Comparison of ENCODE assay signal across 22 cellular contexts in the genomic region with DNA sequence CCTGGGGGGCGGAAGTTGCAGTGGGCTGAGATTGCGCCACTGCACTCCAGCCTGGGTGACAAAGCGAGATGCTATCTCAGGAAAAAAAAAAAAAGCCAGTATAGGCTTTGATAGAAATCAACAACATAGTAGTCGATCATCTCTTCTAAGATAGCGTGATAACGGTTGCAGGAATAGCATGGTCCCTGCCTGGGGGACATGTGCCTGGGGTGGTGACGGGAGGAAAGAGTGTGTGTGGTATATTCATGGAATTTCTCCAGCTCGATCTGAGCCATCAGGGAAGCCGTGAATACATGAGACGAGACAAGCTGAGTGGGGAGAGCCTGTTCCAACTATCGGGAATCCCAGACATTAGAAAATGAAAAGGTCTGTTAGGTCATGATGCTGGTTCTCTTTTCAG.
DNase-seq lines count a peak whose midpoint lies in the region; ATAC-seq, FAIRE-seq and TF ChIP-seq lines count a peak whose summit lies in the region.
"Had no signal": no experiment of that assay in that cellular context is flagged by ENCODE, and none has a peak within 500 bp of the region (broad histone marks: within the 10 kb centered on the region; RNA-seq: fewer than 3 reads in every experiment).

No MANE protein-coding gene starts in this region.

- H2AK5ac ChIP-seq in H1 (ENCODE audit: low read depth, low read length) (no peak overlapping the region), trophoblast cell (ENCODE audit: low read length) (no peak overlapping the region)

- no peaks in the 10 kb centered on the region for H3K79me2 ChIP-seq in H1 (ENCODE audit: control insufficient read depth in 1 of 2, insufficient read depth in 2 of 2, low read length in 2 of 2)
- H3K79me2 ChIP-seq in trophoblast cell (ENCODE audit: control insufficient read depth, insufficient read depth, low read length, poor library complexity): no peaks in the 10 kb centered on the region

- TF ChIP-seq EP300 in H1 (IDR thresholded peaks at IDR 0.05; ENCODE audit: borderline replicate concordance in 1 of 2, low read depth in 2 of 2, low read length in 2 of 2): no peak

- H3K36me3 ChIP-seq in H1 (ENCODE audit: control insufficient read depth in 2 of 4, insufficient read depth in 4 of 4, low read length in 3 of 4): no peaks in the 10 kb centered on the region
- no peaks in the 10 kb centered on the region for H3K36me3 ChIP-seq in trophoblast cell (ENCODE audit: control insufficient read depth in 1 of 2, insufficient read depth in 2 of 2, low read length in 2 of 2)

- H3K36me3 Mint-ChIP-seq in naive B cell: peaks cover 15 to 26% of the 10 kb centered on the region in 2 donors

- H3K14ac ChIP-seq in H1 (ENCODE audit: insufficient read length) (no peak overlapping the region), trophoblast cell (ENCODE audit: low read length) (no peak overlapping the region)

- H3K4me1 Mint-ChIP-seq in naive B cell: peaks cover 23 to 40% (median 31%) of the 10 kb centered on the region in 3 donors

- H3K18ac ChIP-seq in H1 (ENCODE audit: extremely low read depth, low read length): no peak overlapping the region
- H3K18ac ChIP-seq in trophoblast cell (ENCODE audit: low read length): no peak overlapping the region

- TF ChIP-seq RAD21 in H1 (IDR thresholded peaks at IDR 0.05 in 1 of 2, conservative IDR thresholded peaks at IDR 0.05 in 1 of 2; ENCODE audit: low read depth in 2 of 2, low read length in 2 of 2): no peak

- H2BK20ac ChIP-seq in H1 (ENCODE audit: low read length): no peak overlapping the region

- H3K23me2 ChIP-seq in H1 (ENCODE audit: low read depth, low read length): no peaks in the 10 kb centered on the region; the same call in 1 of the 2 replicates

- peak overlapping the region in 4 of 6 donors; percentile 8 to 90 (median 52) for H3K27ac Mint-ChIP-seq in naive B cell
- H3K27ac Mint-ChIP-seq: CD4-positive, alpha-beta T cell; CD8-positive, alpha-beta T cell had no signal

- H4K5ac ChIP-seq in H1 (ENCODE audit: insufficient read length, low read depth, low read length): no peak overlapping the region

- H3K4me3 ChIP-seq in H1 (ENCODE audit: extremely low read depth in 1 of 4, insufficient read depth in 2 of 4, low read depth in 3 of 4, low read length in 4 of 4): no peak overlapping the region
- no peak overlapping the region for H3K4me3 ChIP-seq in trophoblast cell (ENCODE audit: low read depth, low read length)
- H3K4me3 ChIP-seq: A549; BLaER1 treated with 17β-estradiol and CSF1 and Interleukin-3, amounts not matched to agents 10 nM and 100 nM had no signal

- TF ChIP-seq POLR2A in H1 (IDR thresholded peaks at IDR 0.05; ENCODE audit: control extremely low read depth in 1 of 2, low read depth in 2 of 2, low read length in 2 of 2): no peak

- H3K23ac ChIP-seq in H1 (ENCODE audit: insufficient read length): no peak overlapping the region
- H3K23ac ChIP-seq in trophoblast cell (ENCODE audit: low read length): no peak overlapping the region

- H3K4me1 ChIP-seq in H1 (replicated peaks in 1 of 4; ENCODE audit: control insufficient read depth in 3 of 4, insufficient read depth in 4 of 4, low read length in 3 of 4) (peaks cover 9 to 21% (median 18%) of the 10 kb centered on the region in 4 experiments), trophoblast cell (ENCODE audit: control insufficient read depth in 1 of 2, insufficient read depth in 2 of 2, low read length in 2 of 2) (peaks cover 3 to 4% of the 10 kb centered on the region in 2 experiments)
- H3K4me1 ChIP-seq: A549 had no signal

- no peak for FAIRE-seq in H1 (lab: Jason Lieb, UNC)
- FAIRE-seq: A549, D721Med, G401.6, GM12891 had no signal

- H2BK12ac ChIP-seq in H1 (ENCODE audit: low read depth, low read length) (0 out of 2 replicates have a peak overlapping the region, but pooled peaks have one; percentile 50), trophoblast cell (ENCODE audit: low read length) (no peak overlapping the region)

- H3K4me2 ChIP-seq in H1 (ENCODE audit: insufficient read depth in 1 of 2, low read depth in 2 of 2, low read length in 2 of 2): no peak overlapping the region
- no peak overlapping the region for H3K4me2 ChIP-seq in trophoblast cell (ENCODE audit: low read length)
- H3K4me2 ChIP-seq: A549; BLaER1 treated with 17β-estradiol and CSF1 and Interleukin-3, amounts not matched to agents 10 nM and 100 nM had no signal

- H3K27me3 ChIP-seq in H1 (replicated peaks in 1 of 4; ENCODE audit: control insufficient read depth in 3 of 4, extremely low read depth in 1 of 4, insufficient read depth in 3 of 4, low read length in 3 of 4) (no peaks in the 10 kb centered on the region; a peak in 1 of 7 replicates), trophoblast cell (ENCODE audit: insufficient read depth, low read length) (no peaks in the 10 kb centered on the region)
- H3K27me3 ChIP-seq: BLaER1 treated with 17β-estradiol and CSF1 and Interleukin-3, amounts not matched to agents 10 nM and 100 nM had no signal

- H3K27me3 Mint-ChIP-seq in naive B cell: no peaks in the 10 kb centered on the region
- H3K27me3 Mint-ChIP-seq: B cell; CD4-positive, alpha-beta T cell had no signal

- no peak overlapping the region for H4K12ac ChIP-seq in trophoblast cell (ENCODE audit: low read depth, low read length)

- H4K8ac ChIP-seq in H1 (ENCODE audit: extremely low read depth, insufficient read depth, low read length): no peak overlapping the region; the same call in 1 of the 2 replicates
- H4K8ac ChIP-seq in trophoblast cell (ENCODE audit: low read depth, low read length): no peak overlapping the region

- DNase-seq in H1 (ENCODE audit: low read depth in 1 of 2, low spot score in 2 of 2) (no peak), naive B cell (no peak), trophoblast cell (peak; percentile 90 to 94), GM19238 (ENCODE audit: insufficient read length, low spot score) (no peak), NCI-H2196 (lab: John Stamatoyannopoulos, UW; ENCODE audit: unreplicated experiment) (no peak)
- DNase-seq: AML-193; Caco-2; Calu3; CD4-positive, alpha-beta T cell; CD8-positive, alpha-beta T cell; DMS79 treated with DMSO at 0.1 percent for 48 hours; GF-D8 had no signal

- H3K4ac ChIP-seq in H1 (replicated peaks; ENCODE audit: insufficient read length, low read depth, low read length) (no peak overlapping the region), trophoblast cell (ENCODE audit: low read depth, low read length) (no peak overlapping the region)

- H2BK5ac ChIP-seq in H1 (ENCODE audit: low read depth, low read length) (no peak overlapping the region), trophoblast cell (ENCODE audit: low read depth, low read length, poor library complexity) (no peak overlapping the region)

- H2BK15ac ChIP-seq in H1 (ENCODE audit: low read length): no peak overlapping the region

- H2AFZ ChIP-seq in H1 (ENCODE audit: low read length) (no peak overlapping the region), trophoblast cell (ENCODE audit: insufficient read depth, low read length, poor library complexity) (no peak overlapping the region)

- no peaks in the 10 kb centered on the region for H3K9me3 ChIP-seq in H1 (ENCODE audit: insufficient read depth in 2 of 2, low read depth in 1 of 2, low read length in 1 of 2)
- H3K9me3 ChIP-seq in trophoblast cell (ENCODE audit: insufficient read depth, low read depth, low read length): no peaks in the 10 kb centered on the region
- H3K9me3 ChIP-seq: A549; BLaER1 treated with 17β-estradiol and CSF1 and Interleukin-3, amounts not matched to agents 10 nM and 100 nM; Caco-2 had no signal

- no peaks in the 10 kb centered on the region for H4K20me1 ChIP-seq in H1 (replicated peaks in 1 of 2; ENCODE audit: control insufficient read depth in 1 of 2, insufficient read depth in 2 of 2, low read length in 2 of 2)

- H3K9ac ChIP-seq in H1 (replicated peaks in 1 of 4; ENCODE audit: extremely low read depth in 1 of 4, low read depth in 3 of 4, low read length in 3 of 4): no peak overlapping the region
- no peak overlapping the region for H3K9ac ChIP-seq in trophoblast cell (ENCODE audit: low read length)
- H3K9ac ChIP-seq: BLaER1 treated with 17β-estradiol and CSF1 and Interleukin-3, amounts not matched to agents 10 nM and 100 nM had no signal

- POLR2A ChIA-PET in H1 (lab: Charles Lee; ENCODE audit: partially characterized antibody): no interaction called here

- no peak overlapping the region for H3K4me3 Mint-ChIP-seq in naive B cell
- H3K4me3 Mint-ChIP-seq: B cell; CD4-positive, alpha-beta T cell; CD8-positive, alpha-beta T cell had no signal

- H3K27ac ChIP-seq in H1 (ENCODE audit: low read depth, low read length) (no peak overlapping the region), trophoblast cell (ENCODE audit: low read depth, low read length) (no peak overlapping the region), temporal lobe (ENCODE audit: low read depth, low read length) (peak overlapping the region; percentile 18)
- H3K27ac ChIP-seq: 22Rv1; A549; BLaER1 treated with 17β-estradiol and CSF1 and Interleukin-3, amounts not matched to agents 10 nM and 100 nM; C4-2B had no signal

- H4K91ac ChIP-seq in H1 (replicated peaks; ENCODE audit: insufficient read length, low read length) (no peak overlapping the region), trophoblast cell (ENCODE audit: low read depth, low read length) (no peak overlapping the region)

- no peaks in the 10 kb centered on the region for H3K9me3 Mint-ChIP-seq in naive B cell
- H3K9me3 Mint-ChIP-seq: CD4-positive, alpha-beta T cell; CD8-positive, alpha-beta T cell had no signal

- H3K79me1 ChIP-seq in H1 (ENCODE audit: low read depth, low read length): no peaks in the 10 kb centered on the region
- no peaks in the 10 kb centered on the region for H3K79me1 ChIP-seq in trophoblast cell (ENCODE audit: low read length)

- CTCF ChIA-PET in H1 (lab: Charles Lee; ENCODE audit: partially characterized antibody): interaction anchor here (1.4 to 1.6 kb wide), 3 partner anchors 9 to 41 kb away, joined by 3 to 4 read pairs (median 4); no protein-coding TSS in a partner anchor

- H2BK120ac ChIP-seq in H1 (replicated peaks; ENCODE audit: low read depth, low read length) (no peak overlapping the region), trophoblast cell (ENCODE audit: insufficient read depth, low read length, poor library complexity) (no peak overlapping the region)

- TF ChIP-seq CTCF in H1 (IDR thresholded peaks at IDR 0.05; ENCODE audit: control extremely low read depth in 1 of 3, insufficient read depth in 1 of 3, low read depth in 1 of 3, low read length in 3 of 3): no peak

- ATAC-seq in naive B cell (ENCODE audit: low read depth in 2 of 2) (no peak), GM19351 (IDR thresholded peaks at IDR 0.05; ENCODE audit: unreplicated experiment) (no peak)
- ATAC-seq: A549; CD8-positive, alpha-beta T cell had no signal

- no peak overlapping the region for H3K56ac ChIP-seq in H1 (replicated peaks; ENCODE audit: insufficient read length, low read depth, low read length)

- WGBS in H1 (ENCODE audit: extremely low coverage in 1 of 2, insufficient coverage in 1 of 2, insufficient read length in 1 of 2, insufficient replicate concordance in 2 of 2, low coverage in 1 of 2, low lambda C conversion rate in 2 of 2, missing lambda C conversion rate in 1 of 2), 2 experiments: 88% methylated on average over 8 of the region's 11 CpGs; no CpG with 5 or more reads in 1 of the 2 experiments
- WGBS in trophoblast cell (ENCODE audit: extremely low coverage, insufficient coverage, insufficient read length): no CpG with 5 or more reads among the region's 11 CpGs

TF ChIP-seq in H1, 55 proteins besides CTCF, POLR2A, EP300 and RAD21 (continues in another document):
- TF ChIP-seq RXRA (IDR thresholded peaks at IDR 0.05; ENCODE audit: insufficient read depth, low read depth, low read length) (no peak), KDM5A (IDR thresholded peaks at IDR 0.05; ENCODE audit: low read length) (no peak)

Comparison
In these comparisons a context has a peak if more than half of its experiments do, and no peak if none do; other contexts are left out.
1. DNase-seq: peak in trophoblast cell (2 of 2); none in H1 (0 of 2), naive B cell (single experiment), GM19238 (single experiment) and NCI-H2196 (single experiment).